14 cellular contexts compared by ENCODE assay signal in the genomic region with DNA sequence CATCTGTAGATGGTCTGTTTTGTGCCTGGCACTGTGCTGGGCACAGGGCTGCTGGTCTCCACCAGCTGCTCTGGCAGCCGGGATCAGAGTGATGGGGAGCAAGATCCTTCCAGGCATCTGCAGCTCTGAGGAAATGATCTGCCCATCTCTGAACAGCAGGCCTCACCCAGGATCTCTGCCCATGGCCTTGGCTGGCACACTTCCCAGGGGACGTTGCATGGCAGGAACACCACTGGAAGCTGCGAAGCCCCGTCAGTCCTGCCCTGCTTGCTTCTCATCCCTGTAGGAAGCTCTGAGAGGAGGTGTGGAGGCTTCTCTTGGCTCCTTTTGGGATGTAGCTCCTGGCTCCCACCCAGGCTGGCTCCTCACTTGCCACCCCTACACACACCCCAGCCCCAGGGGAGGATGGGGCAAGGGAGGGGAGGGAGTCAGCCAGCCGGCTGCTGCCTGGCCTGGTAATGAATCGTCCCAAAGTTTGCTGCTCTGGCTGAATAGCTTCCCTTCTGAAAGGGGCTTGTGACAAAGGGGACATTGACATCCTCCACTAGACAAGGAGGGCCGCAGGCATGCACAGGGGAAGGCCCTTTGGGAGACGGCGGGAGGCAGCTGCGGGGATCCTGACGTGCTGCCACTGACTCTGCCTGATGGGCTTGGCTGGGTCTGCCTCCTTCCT.
DNase-seq lines count a peak whose midpoint lies in the region; ATAC-seq and TF ChIP-seq lines count a peak whose summit lies in the region.
"Had no signal": no experiment of that assay in that cellular context is flagged by ENCODE, and none has a peak within 500 bp of the region (broad histone marks: within the 10 kb centered on the region; RNA-seq: fewer than 3 reads in every experiment).

No MANE protein-coding gene starts in this region.

- H3K4me3 ChIP-seq in BE2C (ENCODE audit: low read depth, low read length) = no peak overlapping the region
- no peak overlapping the region for H3K4me3 ChIP-seq in NB4 (ENCODE audit: low read depth, low read length)
- H3K4me3 ChIP-seq in dorsolateral prefrontal cortex = no peak overlapping the region
- H3K4me3 ChIP-seq in mucosa of descending colon = no peak overlapping the region
- H3K4me3 ChIP-seq: gastrocnemius medialis, lung, upper lobe of left lung had no signal

- H3K27me3 ChIP-seq in BE2C (no peaks in the 10 kb centered on the region), dorsolateral prefrontal cortex (no peaks in the 10 kb centered on the region)
- H3K27me3 ChIP-seq: gastrocnemius medialis, upper lobe of left lung had no signal

- H3K9me3 ChIP-seq in BE2C = no peaks in the 10 kb centered on the region
- H3K9me3 ChIP-seq in mucosa of descending colon = no peaks in the 10 kb centered on the region
- H3K9me3 ChIP-seq: gastrocnemius medialis, upper lobe of left lung had no signal

- no peak for TF ChIP-seq POLR2A in NB4 (IDR thresholded peaks at IDR 0.05; ENCODE audit: extremely low read depth, insufficient read length)

- H3K4me1 ChIP-seq in BE2C = peaks cover 17% of the 10 kb centered on the region
- H3K4me1 ChIP-seq in mucosa of descending colon (ENCODE audit: low read depth) = no peaks in the 10 kb centered on the region
- H3K4me1 ChIP-seq: gastrocnemius medialis, upper lobe of left lung had no signal

- H3K27ac ChIP-seq in dorsolateral prefrontal cortex = peak overlapping the region in 39 of 59 donors; percentile 6 to 79 (median 51)
- H3K27ac ChIP-seq: gastrocnemius medialis, upper lobe of left lung had no signal

- intact Hi-C loops in dorsolateral prefrontal cortex (cut with DNase I) (loop anchor here in 1 of 2 donors (5.0 to 10.0 kb wide), 2 partner anchors 107 to 196 kb away; a partner anchor contains a TSS), mucosa of descending colon (cut with DNase I, micrococcal nuclease) (no loop called here)

- H3K36me3 ChIP-seq in BE2C = no peaks in the 10 kb centered on the region
- no peaks in the 10 kb centered on the region for H3K36me3 ChIP-seq in mucosa of descending colon (ENCODE audit: low read depth)
- H3K36me3 ChIP-seq: gastrocnemius medialis, upper lobe of left lung had no signal

- peak; percentile 50 for DNase-seq in BE2C
- DNase-seq in NB4 (ENCODE audit: low read depth) = peak; percentile 26
- peak; percentile 35 to 79 (median 66) for DNase-seq in dorsolateral prefrontal cortex
- DNase-seq in mucosa of descending colon = peak in 2 of 3 donors; percentile 39 to 42
- no peak for DNase-seq in stimulated activated naive CD4-positive, alpha-beta T cell (lab: John Stamatoyannopoulos, UW)
- DNase-seq: activated CD4-positive, alpha-beta T cell treated with anti-CD3 and anti-CD28 coated beads for 36 hours; gastrocnemius medialis; KG1; NCI-H510A treated with DMSO at 0.1 percent for 48 hours; upper lobe of left lung had no signal

- TF ChIP-seq CTCF in BE2C (IDR thresholded peaks at IDR 0.05; ENCODE audit: low read depth, low read length) (no peak), NB4 (IDR thresholded peaks at IDR 0.05; ENCODE audit: low read depth, low read length) (no peak), dorsolateral prefrontal cortex (IDR thresholded peaks at IDR 0.05 in 54 of 56, conservative IDR thresholded peaks at IDR 0.05 in 2 of 56; ENCODE audit: low read depth in 1 of 56, partially characterized antibody in 56 of 56) (no peak), mucosa of descending colon (IDR thresholded peaks at IDR 0.05) (no peak)

- ATAC-seq in mucosa of descending colon (peak; percentile 24), GM21423 (IDR thresholded peaks at IDR 0.05; ENCODE audit: unreplicated experiment) (no peak), HG03442 (IDR thresholded peaks at IDR 0.05; ENCODE audit: unreplicated experiment) (no peak), HG03196 (IDR thresholded peaks at IDR 0.05; ENCODE audit: unreplicated experiment) (no peak)
- ATAC-seq: activated CD4-positive, alpha-beta T cell treated with anti-CD3 and anti-CD28 coated beads for 36 hours had no signal

Comparison
In these comparisons a context has a peak if more than half of its experiments do, and no peak if none do; other contexts are left out.
1. DNase-seq: peak in BE2C (single experiment), NB4 (single experiment), dorsolateral prefrontal cortex (10 of 10) and mucosa of descending colon (2 of 3); none in stimulated activated naive CD4-positive, alpha-beta T cell (0 of 6).